In genomic region chr1:229064320-229064908, GRCh38 we compare ENCODE assay signal across 1 cellular context.
TF ChIP-seq lines count a peak whose summit lies in the region.

No MANE protein-coding gene starts in this region.

TF ChIP-seq in HepG2, 621 proteins besides CTCF, POLR2A, EP300 and RAD21 (continued from another document and continues in another):
- TF ChIP-seq EEA1 (CRISPR knock-in tag; IDR thresholded peaks at IDR 0.05; ENCODE audit: borderline replicate concordance) (no peak), TRAFD1 (CRISPR knock-in tag; IDR thresholded peaks at IDR 0.05; ENCODE audit: borderline replicate concordance) (no peak), ZNF549 (CRISPR knock-in tag; IDR thresholded peaks at IDR 0.05) (no peak), CENPX (CRISPR knock-in tag; IDR thresholded peaks at IDR 0.05) (no peak), ZBTB10 (CRISPR knock-in tag; IDR thresholded peaks at IDR 0.05; ENCODE audit: borderline replicate concordance) (no peak), ZNF460 (CRISPR knock-in tag; IDR thresholded peaks at IDR 0.05; ENCODE audit: borderline replicate concordance) (no peak), ZNF687 (CRISPR knock-in tag; IDR thresholded peaks at IDR 0.05) (peak; percentile 65), FOXO4 (CRISPR knock-in tag; conservative IDR thresholded peaks at IDR 0.05) (no peak), FOXP4 (CRISPR knock-in tag; IDR thresholded peaks at IDR 0.05) (peak; percentile 57), ZNF850 (CRISPR knock-in tag; conservative IDR thresholded peaks at IDR 0.05) (no peak), NFRKB (IDR thresholded peaks at IDR 0.05) (no peak), STAT5B (CRISPR knock-in tag; IDR thresholded peaks at IDR 0.05) (no peak), IKZF5 (CRISPR knock-in tag; IDR thresholded peaks at IDR 0.05) (peak; percentile 54; the same call in 1 of the 2 replicates), RBM22 (optimal IDR thresholded peaks at IDR 0.05; ENCODE audit: low read length) (no peak), CREB1 (IDR thresholded peaks at IDR 0.05) (no peak), CREB1 (CRISPR knock-in tag; IDR thresholded peaks at IDR 0.05) (peak; percentile 73), KLF12 (CRISPR knock-in tag; IDR thresholded peaks at IDR 0.05; ENCODE audit: borderline replicate concordance) (no peak), THAP8 (CRISPR knock-in tag; IDR thresholded peaks at IDR 0.05; ENCODE audit: borderline replicate concordance) (no peak), ZBTB46 (CRISPR knock-in tag; IDR thresholded peaks at IDR 0.05; ENCODE audit: borderline replicate concordance) (no peak), TRIM22 (IDR thresholded peaks at IDR 0.05) (no peak), ZBTB44 (CRISPR knock-in tag; IDR thresholded peaks at IDR 0.05) (no peak), MAFF (IDR thresholded peaks at IDR 0.05; ENCODE audit: low read depth, low read length) (no peak), NFYB (CRISPR knock-in tag; IDR thresholded peaks at IDR 0.05) (no peak), IKZF4 (CRISPR knock-in tag; IDR thresholded peaks at IDR 0.05; ENCODE audit: borderline replicate concordance, low read depth, not compliant biosample characterization) (no peak), DRAP1 (CRISPR knock-in tag; IDR thresholded peaks at IDR 0.05) (no peak; the same call in 1 of the 2 replicates), FOSL1 (CRISPR knock-in tag; IDR thresholded peaks at IDR 0.05; ENCODE audit: borderline replicate concordance) (peak; percentile 91), ATF2 (CRISPR knock-in tag; IDR thresholded peaks at IDR 0.05) (0 out of 2 replicates have a peak, but pooled peaks have one; percentile 23), ZNF274 (CRISPR knock-in tag; IDR thresholded peaks at IDR 0.05) (no peak), MIXL1 (CRISPR knock-in tag; IDR thresholded peaks at IDR 0.05) (peak; percentile 61; the same call in 1 of the 2 replicates), ZSCAN21 (CRISPR knock-in tag; IDR thresholded peaks at IDR 0.05; ENCODE audit: borderline replicate concordance) (no peak), MNT (IDR thresholded peaks at IDR 0.05) (no peak), THYN1 (CRISPR knock-in tag; IDR thresholded peaks at IDR 0.05; ENCODE audit: borderline replicate concordance, low read depth) (no peak), EHMT2 (IDR thresholded peaks at IDR 0.05; ENCODE audit: borderline replicate concordance, low read depth, low read length) (no peak)
